In genomic region chr7:74058486-74058885, GRCh38 we compare ENCODE assay signal across 28 cellular contexts. TPM values are rescaled to one million over a fixed set of nuclear protein-coding genes. Genes with fewer than 3 reads are reported as not detected.
"Had no signal": no experiment of that assay in that cellular context is flagged by ENCODE, and none has a peak within 500 bp of the region (broad histone marks: within the 10 kb centered on the region; RNA-seq: fewer than 3 reads in every experiment).

No MANE protein-coding gene starts in this region.

- H3K27me3 ChIP-seq: body of pancreas, dorsolateral prefrontal cortex, esophagus squamous epithelium, gastrocnemius medialis, right lobe of liver, tibial nerve had no signal

- H3K36me3 ChIP-seq: gastrocnemius medialis, right lobe of liver had no signal

- H3K4me1 Mint-ChIP-seq: nephron progenitor cell had no signal

- H3K4me3 ChIP-seq: body of pancreas, dorsolateral prefrontal cortex, esophagus squamous epithelium, gastrocnemius medialis, right lobe of liver, skin epidermis, tibial nerve had no signal

- FAIRE-seq: islet of Langerhans, urothelium cell line had no signal

- H3K9me3 ChIP-seq: body of pancreas, esophagus squamous epithelium, gastrocnemius medialis, right lobe of liver, tibial nerve had no signal

- H3K36me3 Mint-ChIP-seq: activated CD8-positive, alpha-beta memory T cell treated with anti-CD3 and anti-CD28 coated beads, Interleukin-2, amount 10 ng/mL, durations not matched to agents 7 days and 5 days; activated naive CD4-positive, alpha-beta T cell treated with anti-CD3 and anti-CD28 coated beads, Interleukin-2, amount 10 ng/mL, durations not matched to agents 7 days and 5 days; memory B cell had no signal

- H3K9me3 Mint-ChIP-seq: activated CD4-positive, alpha-beta T cell treated with anti-CD3 and anti-CD28 coated beads, Interleukin-2, amount 10 ng/mL, durations not matched to agents 24 days and 14 days; activated CD8-positive, alpha-beta T cell treated with anti-CD3 and anti-CD28 coated beads for 36 hours; activated naive CD4-positive, alpha-beta T cell treated with anti-CD3 and anti-CD28 coated beads, Interleukin-2, amount 10 ng/mL, durations not matched to agents 7 days and 5 days; nephron progenitor cell had no signal

- H3K27ac Mint-ChIP-seq: activated CD4-positive, alpha-beta T cell treated with anti-CD3 and anti-CD28 coated beads, Interleukin-2, amount 10 ng/mL, durations not matched to agents 24 days and 14 days; activated CD8-positive, alpha-beta memory T cell treated with anti-CD3 and anti-CD28 coated beads, Interleukin-2, amount 10 ng/mL, durations not matched to agents 7 days and 5 days; activated CD8-positive, alpha-beta T cell treated with anti-CD3 and anti-CD28 coated beads for 36 hours; activated naive CD4-positive, alpha-beta T cell treated with anti-CD3 and anti-CD28 coated beads, Interleukin-2, amount 10 ng/mL, durations not matched to agents 7 days and 5 days; memory B cell; nephron progenitor cell had no signal

- ATAC-seq: activated CD4-positive, CD25-positive, alpha-beta regulatory T cell treated with anti-CD3 and anti-CD28 coated beads, Interleukin-2, amount 50 U/mL, for 24 hours; activated CD8-positive, alpha-beta memory T cell treated with anti-CD3 and anti-CD28 coated beads, Interleukin-2, amount 10 ng/mL, durations not matched to agents 7 days and 5 days; activated CD8-positive, alpha-beta T cell treated with anti-CD3 and anti-CD28 coated beads for 36 hours; body of pancreas; gastrocnemius medialis; left cardiac atrium; right lobe of liver had no signal

- H3K27ac ChIP-seq: dorsolateral prefrontal cortex, gastrocnemius medialis, skin epidermis had no signal

- H3K4me3 Mint-ChIP-seq: activated CD4-positive, alpha-beta T cell treated with anti-CD3 and anti-CD28 coated beads, Interleukin-2, amount 10 ng/mL, durations not matched to agents 24 days and 14 days; activated CD8-positive, alpha-beta memory T cell treated with anti-CD3 and anti-CD28 coated beads, Interleukin-2, amount 10 ng/mL, durations not matched to agents 7 days and 5 days; activated CD8-positive, alpha-beta T cell treated with anti-CD3 and anti-CD28 coated beads for 36 hours; activated naive CD4-positive, alpha-beta T cell treated with anti-CD3 and anti-CD28 coated beads, Interleukin-2, amount 10 ng/mL, durations not matched to agents 7 days and 5 days; memory B cell; nephron progenitor cell had no signal

- DNase-seq: activated CD4-positive, alpha-beta T cell treated with anti-CD3 and anti-CD28 coated beads, Interleukin-2, amount 10 ng/mL, durations not matched to agents 24 days and 14 days; activated CD8-positive, alpha-beta memory T cell treated with anti-CD3 and anti-CD28 coated beads, Interleukin-2, amount 10 ng/mL, durations not matched to agents 7 days and 5 days; activated CD8-positive, alpha-beta T cell treated with anti-CD3 and anti-CD28 coated beads for 36 hours; activated effector memory CD4-positive, alpha-beta T cell treated with anti-CD3 and anti-CD28 coated beads, Interleukin-2, amount 50 U/mL, for 16 hours; activated naive CD4-positive, alpha-beta T cell treated with anti-CD3 and anti-CD28 coated beads, Interleukin-2, amount 10 ng/mL, durations not matched to agents 7 days and 5 days; activated T-cell treated with anti-CD3 and anti-CD28 coated beads for 4 hours; amygdala; body of pancreas; dorsolateral prefrontal cortex; esophagus squamous epithelium; gastrocnemius medialis; head of caudate nucleus; hypothalamus; left cardiac atrium; nephron progenitor cell; nucleus accumbens; stimulated activated CD4-positive, alpha-beta T cell treated with anti-CD3 and anti-CD28 coated beads, Interleukin-2, amount 100 ng/mL, for 48 hours; stimulated activated CD8-positive, alpha-beta memory T cell treated with anti-CD3 and anti-CD28 coated beads, Interleukin-4, amount 100 ng/mL, for 48 hours; stimulated activated naive CD4-positive, alpha-beta T cell; substantia nigra had no signal

RNA-seq across cellular contexts. Expression of gene ELN, which starts 30.5 kb away (rescaled TPM):
- total RNA-seq: activated CD4-positive, alpha-beta T cell treated with anti-CD3 and anti-CD28 coated beads, Interleukin-2, amount 10 ng/mL, durations not matched to agents 24 days and 14 days; activated CD8-positive, alpha-beta memory T cell treated with anti-CD3 and anti-CD28 coated beads, Interleukin-2, amount 10 ng/mL, durations not matched to agents 7 days and 5 days; activated CD8-positive, alpha-beta T cell treated with anti-CD3 and anti-CD28 coated beads for 36 hours; T-helper 2 cell treated with Interferon-gamma antibody and Interleukin-4, amounts not matched to agents 100 ng/mL and 5 ng/mL, for 36 hours had no signal
